ENCODE assay signal across 16 cellular contexts in genomic region chr11:126523441-126523840, GRCh38.
DNase-seq lines count a peak whose midpoint lies in the region; ATAC-seq and TF ChIP-seq lines count a peak whose summit lies in the region.
"Had no signal": no experiment of that assay in that cellular context is flagged by ENCODE, and none has a peak within 500 bp of the region (broad histone marks: within the 10 kb centered on the region; RNA-seq: fewer than 3 reads in every experiment).

No MANE protein-coding gene starts in this region.

- H3K4me1 ChIP-seq in neural progenitor cell (peaks cover 28% of the 10 kb centered on the region), sigmoid colon (no peaks in the 10 kb centered on the region)
- H3K4me1 ChIP-seq: BLaER1 had no signal

- no peak overlapping the region for H3K4me3 ChIP-seq in neural progenitor cell
- H3K4me3 ChIP-seq in sigmoid colon, result no peak overlapping the region
- H3K4me3 ChIP-seq: BLaER1, GM23338 had no signal

- H3K27me3 Mint-ChIP-seq in neural progenitor cell (ENCODE audit: insufficient read depth, low read depth), result peaks cover 9% of the 10 kb centered on the region

- WGBS in sigmoid colon, 2 donors, result 85 to 89% methylated on average over 2 of the region's 2 CpGs

- H3K4me2 ChIP-seq in neural progenitor cell, result peak overlapping the region; percentile 50
- H3K4me2 ChIP-seq: BLaER1, GM23338 had no signal

- H3K27ac ChIP-seq in neural progenitor cell, result peak overlapping the region; percentile 34
- no peak overlapping the region for H3K27ac ChIP-seq in sigmoid colon
- H3K27ac ChIP-seq: BLaER1 had no signal

- DNase-seq in activated effector memory CD4-positive, alpha-beta T cell treated with anti-CD3 and anti-CD28 coated beads, Interleukin-2, amount 50 U/mL, for 16 hours, result peak; percentile 41
- DNase-seq in activated effector memory CD4-positive, alpha-beta T cell treated with Interleukin-2 at 50 U/mL for 16 hours, result no peak
- DNase-seq in neural progenitor cell (ENCODE audit: low spot score) (no peak), sigmoid colon (peak; percentile 35), T-helper 2 cell (no peak), NAMALWA (ENCODE audit: low spot score) (no peak)
- DNase-seq: 8988T; CD4-positive, alpha-beta memory T cell; DMS153; DMS79; GDM1; HCEC 1CT had no signal

- peak overlapping the region; percentile 2 for H2AFZ ChIP-seq in neural progenitor cell (replicated peaks)
- H2AFZ ChIP-seq: GM23338 had no signal

- TF ChIP-seq POLR2A in sigmoid colon (IDR thresholded peaks at IDR 0.05), result no peak

- H3K36me3 ChIP-seq in neural progenitor cell (no peaks in the 10 kb centered on the region), sigmoid colon (no peaks in the 10 kb centered on the region)
- H3K36me3 ChIP-seq: BLaER1 had no signal

- H3K36me3 Mint-ChIP-seq in neural progenitor cell, result no peaks in the 10 kb centered on the region
- H3K36me3 Mint-ChIP-seq: CD14-positive monocyte; CD4-positive, alpha-beta memory T cell had no signal

- no peak overlapping the region for H3K27ac Mint-ChIP-seq in neural progenitor cell
- H3K27ac Mint-ChIP-seq: CD14-positive monocyte; CD4-positive, alpha-beta memory T cell; GM23338 had no signal

- H3K9me3 ChIP-seq in neural progenitor cell (ENCODE audit: low read depth) (no peaks in the 10 kb centered on the region), sigmoid colon (no peaks in the 10 kb centered on the region)
- H3K9me3 ChIP-seq: BLaER1 had no signal

- no peaks in the 10 kb centered on the region for H4K20me1 ChIP-seq in neural progenitor cell (ENCODE audit: low read depth)
- H4K20me1 ChIP-seq: BLaER1 had no signal

- intact Hi-C loops in sigmoid colon (cut with DNase I), result no loop called here

- H3F3A ChIP-seq in neural progenitor cell (ENCODE audit: low read depth), result peaks cover 13% of the 10 kb centered on the region

- no peak overlapping the region for H3K4me3 Mint-ChIP-seq in neural progenitor cell
- H3K4me3 Mint-ChIP-seq: CD14-positive monocyte; CD4-positive, alpha-beta memory T cell; GM23338 had no signal

- H3K79me2 ChIP-seq in neural progenitor cell (ENCODE audit: low read depth), result no peaks in the 10 kb centered on the region

- no peak for TF ChIP-seq EP300 in sigmoid colon (IDR thresholded peaks at IDR 0.05)

- no peak overlapping the region for H3K9ac ChIP-seq in neural progenitor cell
- H3K9ac ChIP-seq: BLaER1 had no signal

- TF ChIP-seq CTCF in neural progenitor cell (IDR thresholded peaks at IDR 0.05), result no peak
- no peak for TF ChIP-seq CTCF in sigmoid colon (IDR thresholded peaks at IDR 0.05)

- no peaks in the 10 kb centered on the region for H3K9me3 Mint-ChIP-seq in neural progenitor cell
- H3K9me3 Mint-ChIP-seq: CD14-positive monocyte; CD4-positive, alpha-beta memory T cell; GM23338 had no signal

- peaks cover 27% of the 10 kb centered on the region for H3K4me1 Mint-ChIP-seq in neural progenitor cell
- H3K4me1 Mint-ChIP-seq: CD14-positive monocyte; CD4-positive, alpha-beta memory T cell had no signal

- no peak for ATAC-seq in HG02852 (IDR thresholded peaks at IDR 0.05; ENCODE audit: unreplicated experiment)
- ATAC-seq: GM23338 had no signal

- no peaks in the 10 kb centered on the region for H3K27me3 ChIP-seq in neural progenitor cell
- H3K27me3 ChIP-seq in sigmoid colon, result peaks cover 0 to 11% (median 0%) of the 10 kb centered on the region in 3 donors
- H3K27me3 ChIP-seq: BLaER1 had no signal

Comparison
In these comparisons a context has a peak if more than half of its experiments do, and no peak if none do; other contexts are left out.
1. DNase-seq: peak in activated effector memory CD4-positive, alpha-beta T cell treated with anti-CD3 and anti-CD28 coated beads, Interleukin-2, amount 50 U/mL, for 16 hours (single experiment) and sigmoid colon (single experiment); none in activated effector memory CD4-positive, alpha-beta T cell treated with Interleukin-2 at 50 U/mL for 16 hours (single experiment), neural progenitor cell (single experiment), T-helper 2 cell (0 of 5) and NAMALWA (single experiment).